ENCODE assay signal across 8 cellular contexts in genomic region chr12:67648306-67649164, GRCh38. TPM values are rescaled to one million over a fixed set of nuclear protein-coding genes. Genes with fewer than 3 reads are reported as not detected.
DNase-seq lines count a peak whose midpoint lies in the region; ATAC-seq and TF ChIP-seq lines count a peak whose summit lies in the region.

DYRK2 (plus strand) TSS chr12:67648745; CDS start chr12:67649134, 389 bp downstream.

- peaks cover 28% of the 10 kb centered on the region for H3K4me1 Mint-ChIP-seq in activated CD4-positive, alpha-beta memory T cell treated with anti-CD3 and anti-CD28 coated beads, Interleukin-2, amount 10 ng/mL, durations not matched to agents 7 days and 5 days

- peak; percentile 44 for DNase-seq in AG09319 (ENCODE audit: extremely low read depth, low read depth)
- DNase-seq in NCI-H526 (lab: John Stamatoyannopoulos, UW), result peak; percentile 55 to 92
- peak; percentile 76 for DNase-seq in activated CD4-positive, alpha-beta memory T cell treated with anti-CD3 and anti-CD28 coated beads, Interleukin-2, amount 10 ng/mL, durations not matched to agents 7 days and 5 days
- DNase-seq in effector CD4-positive, alpha-beta T cell, result peak; percentile 64
- peak; percentile 84 to 85 for DNase-seq in lung microvascular endothelial cell (ENCODE audit: low read depth in 2 of 2)
- DNase-seq in stimulated activated CD4-positive, alpha-beta T cell treated with anti-CD3 and anti-CD28 coated beads, TNF-alpha, amount 100 ng/mL, for 48 hours (ENCODE audit: low read depth in 3 of 3), result peak in 2 of 3 donors; percentile 37 to 54

- POLR2A ChIA-PET in activated CD4-positive, alpha-beta memory T cell treated with anti-CD3 and anti-CD28 coated beads, Interleukin-2, amount 10 ng/mL, durations not matched to agents 7 days and 5 days (lab: Charles Lee), result interaction anchor here (0.6 to 6.1 kb wide), 17 partner anchors 10 to 379 kb away, joined by 3 to 75 read pairs (median 4); partner anchors contain the start of gene CAND1

- H3K27ac Mint-ChIP-seq in activated CD4-positive, alpha-beta memory T cell treated with anti-CD3 and anti-CD28 coated beads, Interleukin-2, amount 10 ng/mL, durations not matched to agents 7 days and 5 days, result peak within 1 kb of the TSS; percentile 82

- CTCF ChIA-PET in activated CD4-positive, alpha-beta memory T cell treated with anti-CD3 and anti-CD28 coated beads, Interleukin-2, amount 10 ng/mL, durations not matched to agents 7 days and 5 days (lab: Charles Lee), result interaction anchor here (0.6 to 2.7 kb wide), 6 partner anchors 10 to 151 kb away, joined by 3 to 10 read pairs (median 4); no protein-coding TSS in a partner anchor

- H3K9me3 Mint-ChIP-seq in activated CD4-positive, alpha-beta memory T cell treated with anti-CD3 and anti-CD28 coated beads, Interleukin-2, amount 10 ng/mL, durations not matched to agents 7 days and 5 days, result no peaks in the 10 kb centered on the region

- H3K4me3 Mint-ChIP-seq in activated CD4-positive, alpha-beta memory T cell treated with anti-CD3 and anti-CD28 coated beads, Interleukin-2, amount 10 ng/mL, durations not matched to agents 7 days and 5 days, result peak within 1 kb of the TSS; percentile 99

- H3K36me3 Mint-ChIP-seq in activated CD4-positive, alpha-beta memory T cell treated with anti-CD3 and anti-CD28 coated beads, Interleukin-2, amount 10 ng/mL, durations not matched to agents 7 days and 5 days (ENCODE audit: low read depth), result peaks cover 26% of the 10 kb centered on the region

- peak; percentile 54 for ATAC-seq in GM18868 (IDR thresholded peaks at IDR 0.05; ENCODE audit: unreplicated experiment)
- ATAC-seq in HG03103 (IDR thresholded peaks at IDR 0.05; ENCODE audit: low read depth, unreplicated experiment), result peak; percentile 54

- no peak for TF ChIP-seq CTCF in AG09319 (IDR thresholded peaks at IDR 0.05; ENCODE audit: low read depth, low read length)

- peaks cover 14% of the 10 kb centered on the region for H3K27me3 Mint-ChIP-seq in activated CD4-positive, alpha-beta memory T cell treated with anti-CD3 and anti-CD28 coated beads, Interleukin-2, amount 10 ng/mL, durations not matched to agents 7 days and 5 days

RNA-seq across cellular contexts. Expression of gene DYRK2, which starts in this region (rescaled TPM):
- 10 to 100 TPM; 49.5 to 53.5 TPM for total RNA-seq in activated CD4-positive, alpha-beta memory T cell treated with anti-CD3 and anti-CD28 coated beads, Interleukin-2, amount 10 ng/mL, durations not matched to agents 7 days and 5 days
- 4.4 and 4.6 TPM in 2 replicates for total RNA-seq in lung microvascular endothelial cell

Comparison
In these comparisons a context has a peak if more than half of its experiments do, and no peak if none do; other contexts are left out.
1. Peak in every context shown above with its lines: DNase-seq and ATAC-seq.